Comparison of ENCODE assay signal across 10 cellular contexts in genomic region chr11:72786305-72787261, GRCh38. TPM values are rescaled to one million over a fixed set of nuclear protein-coding genes. Genes with fewer than 3 reads are reported as not detected.
A peak's percentile ranks its signal among the peaks of the same experiment; 100 is the strongest.
DNase-seq lines count a peak whose midpoint lies in the region; ATAC-seq and TF ChIP-seq lines count a peak whose summit lies in the region.
"Had no signal": no experiment of that assay in that cellular context is flagged by ENCODE, and none has a peak within 500 bp of the region (broad histone marks: within the 10 kb centered on the region; RNA-seq: fewer than 3 reads in every experiment).

No MANE protein-coding gene starts in this region.

- ATAC-seq in body of pancreas (no peak), sciatic nerve (peak; percentile 10), HG02970 (IDR thresholded peaks at IDR 0.05; ENCODE audit: low FRiP score, unreplicated experiment) (no peak)

- no peak for TF ChIP-seq POLR2A in body of pancreas (IDR thresholded peaks at IDR 0.05)

- peak overlapping the region; percentile 41 to 74 (median 56) for H3K27ac ChIP-seq in body of pancreas
- no peak overlapping the region for H3K27ac ChIP-seq in SJCRH30

- intact Hi-C loops in body of pancreas (cut with DNase I): loop anchor here (5.0 kb wide), 1 partner anchor 59 kb away; no protein-coding TSS in a partner anchor
- intact Hi-C loops in sciatic nerve (cut with DNase I): loop anchor here (5.0 kb wide), 1 partner anchor 59 kb away; no protein-coding TSS in a partner anchor

- DNase-seq in NCI-H2081 (lab: John Stamatoyannopoulos, UW): peak; percentile 66 to 87
- DNase-seq in NCI-H2081 treated with DMSO at 0.1 percent for 48 hours (lab: John Stamatoyannopoulos, UW): no peak
- peak; percentile 27 to 77 for DNase-seq in NCI-H187 (lab: John Stamatoyannopoulos, UW)
- DNase-seq in body of pancreas: peak in 3 of 4 donors; percentile 48 to 79 (median 55)
- DNase-seq in sciatic nerve (ENCODE audit: low spot score): no peak
- DNase-seq in DMS 273 (lab: John Stamatoyannopoulos, UW; ENCODE audit: unreplicated experiment): no peak
- no peak for DNase-seq in SJCRH30
- DNase-seq: MG63, SW 1271 had no signal

- H3K36me3 ChIP-seq in body of pancreas (replicated peaks in 1 of 2; ENCODE audit: insufficient read depth in 1 of 2, low read depth in 2 of 2) (no peaks in the 10 kb centered on the region), SJCRH30 (no peaks in the 10 kb centered on the region)
- H3K36me3 ChIP-seq: MG63 had no signal

- H3K4me1 ChIP-seq in body of pancreas: peaks cover 33% of the 10 kb centered on the region
- H3K4me1 ChIP-seq in SJCRH30: 0 out of 2 replicates have a peak, but pooled peaks cover 2% of the 10 kb centered on the region

- WGBS in body of pancreas, 2 donors: 41 to 57% methylated on average over 8 of the region's 8 CpGs

- H3K27me3 ChIP-seq in body of pancreas (no peaks in the 10 kb centered on the region), SJCRH30 (no peaks in the 10 kb centered on the region)
- H3K27me3 ChIP-seq: MG63 had no signal

- no peak overlapping the region for H3K4me3 ChIP-seq in body of pancreas
- no peak overlapping the region for H3K4me3 ChIP-seq in SJCRH30
- H3K4me3 ChIP-seq: MG63 had no signal

- peak in 1 of 7 experiments; percentile 12 for TF ChIP-seq CTCF in body of pancreas (IDR thresholded peaks at IDR 0.05)

- H3K9me3 ChIP-seq in body of pancreas: no peaks in the 10 kb centered on the region
- no peaks in the 10 kb centered on the region for H3K9me3 ChIP-seq in SJCRH30 (replicated peaks)
- H3K9me3 ChIP-seq: MG63 had no signal

RNA-seq across cellular contexts. Expression of gene STARD10, which starts 7.3 kb away (rescaled TPM):
- 100 to 1,000 TPM; 122 to 209 TPM for total RNA-seq in body of pancreas
- total RNA-seq in sciatic nerve: 27.2 TPM
- total RNA-seq in SJCRH30 (2014; rRNA removed; shearing (Covaris generic)): 6.0 and 10.3 TPM in 2 replicates

RNA-seq across cellular contexts. Expression of gene ATG16L2, which starts 27.6 kb away (rescaled TPM):
- total RNA-seq in body of pancreas: 10 to 100 TPM; 27.5 to 28.3 TPM
- 79.7 TPM for total RNA-seq in sciatic nerve
- 2.9 and 6.8 TPM in 2 replicates for total RNA-seq in SJCRH30 (2014; rRNA removed; shearing (Covaris generic))

RNA-seq across cellular contexts. Expression of gene ARAP1, which starts 34.4 kb away (rescaled TPM):
- 100 to 1,000 TPM in 1 of 2 donors, 10 to 100 TPM in 1; 63.3 to 208 TPM for total RNA-seq in body of pancreas
- total RNA-seq in sciatic nerve: 129 TPM
- 19.0 and 22.1 TPM in 2 replicates for total RNA-seq in SJCRH30 (2014; rRNA removed; shearing (Covaris generic))

Comparison
In these comparisons a context has a peak if more than half of its experiments do, and no peak if none do; other contexts are left out.
1. DNase-seq: peak in NCI-H2081 (2 of 2), NCI-H187 (2 of 2) and body of pancreas (3 of 4); none in NCI-H2081 treated with DMSO at 0.1 percent for 48 hours (single experiment), sciatic nerve (single experiment), DMS 273 (single experiment) and SJCRH30 (0 of 2).